In the genomic region with DNA sequence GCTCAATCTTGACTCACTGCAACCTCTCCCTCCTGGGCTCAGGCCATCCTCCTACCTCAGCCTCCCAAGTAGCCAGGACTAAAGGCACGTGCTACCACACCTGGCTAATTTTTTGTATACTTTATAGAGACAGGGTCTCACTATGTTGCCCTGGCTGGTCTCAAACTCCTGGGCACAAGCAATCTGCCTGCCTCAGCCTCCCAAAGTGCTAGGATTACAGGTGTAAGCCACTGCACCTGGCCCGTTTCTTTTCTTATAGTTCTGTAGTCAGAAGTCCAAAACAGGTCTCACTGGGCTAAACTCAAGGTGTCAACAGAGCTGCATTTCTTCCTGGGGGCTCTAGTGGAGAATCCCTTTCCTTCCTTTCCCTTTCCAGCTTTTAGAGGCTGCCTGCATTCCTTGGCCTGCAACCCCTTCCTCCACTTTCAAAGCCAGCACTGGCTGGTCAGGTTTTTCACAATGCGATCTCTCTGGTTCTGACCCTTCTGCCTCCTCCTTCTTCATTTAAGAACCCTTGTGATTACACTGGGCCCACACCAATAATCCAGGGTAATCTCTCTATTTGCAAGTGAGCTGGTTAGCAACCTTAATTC, we compare ENCODE assay signal across 11 cellular contexts. TPM values are rescaled to one million over a fixed set of nuclear protein-coding genes. Genes with fewer than 3 reads are reported as not detected.
DNase-seq lines count a peak whose midpoint lies in the region; ATAC-seq and TF ChIP-seq lines count a peak whose summit lies in the region.
"Had no signal": no experiment of that assay in that cellular context is flagged by ENCODE, and none has a peak within 500 bp of the region (broad histone marks: within the 10 kb centered on the region; RNA-seq: fewer than 3 reads in every experiment).

No MANE protein-coding gene starts in this region.

- no peak overlapping the region for H3K4me3 ChIP-seq in neural progenitor cell

- no peaks in the 10 kb centered on the region for H3K9me3 ChIP-seq in CD4-positive, alpha-beta T cell (ENCODE audit: control insufficient read depth, low read length)
- no peaks in the 10 kb centered on the region for H3K9me3 ChIP-seq in neural progenitor cell (ENCODE audit: low read depth)

- POLR2A ChIA-PET in CD4-positive, alpha-beta T cell (lab: Charles Lee) = interaction anchor here (1.1 to 25.5 kb wide), 9 partner anchors 6 to 77 kb away, joined by 3 to 1045 read pairs (median 102); a partner anchor contains a TSS

- no peaks in the 10 kb centered on the region for H3K79me2 ChIP-seq in neural progenitor cell (ENCODE audit: low read depth)

- H3K9me3 Mint-ChIP-seq in CD4-positive, alpha-beta T cell = no peaks in the 10 kb centered on the region
- H3K9me3 Mint-ChIP-seq in IgD-negative memory B cell = no peaks in the 10 kb centered on the region
- no peaks in the 10 kb centered on the region for H3K9me3 Mint-ChIP-seq in activated naive CD8-positive, alpha-beta T cell treated with anti-CD3 and anti-CD28 coated beads, Interleukin-2, amount 50 U/mL, for 24 hours
- no peaks in the 10 kb centered on the region for H3K9me3 Mint-ChIP-seq in neural progenitor cell

- H3K9ac ChIP-seq in neural progenitor cell = no peak overlapping the region
- H3K9ac ChIP-seq: KMS-11 had no signal

- peak overlapping the region; percentile 77 for H2AFZ ChIP-seq in neural progenitor cell (replicated peaks)

- H3K36me3 Mint-ChIP-seq in CD4-positive, alpha-beta T cell (ENCODE audit: low read depth) = peaks cover 75% of the 10 kb centered on the region
- peaks cover 1% of the 10 kb centered on the region for H3K36me3 Mint-ChIP-seq in IgD-negative memory B cell
- H3K36me3 Mint-ChIP-seq in activated naive CD8-positive, alpha-beta T cell treated with anti-CD3 and anti-CD28 coated beads, Interleukin-2, amount 50 U/mL, for 24 hours (ENCODE audit: low read depth) = no peaks in the 10 kb centered on the region
- no peaks in the 10 kb centered on the region for H3K36me3 Mint-ChIP-seq in neural progenitor cell

- H3K4me1 ChIP-seq in neural progenitor cell = no peaks in the 10 kb centered on the region

- no peaks in the 10 kb centered on the region for H3K27me3 ChIP-seq in CD4-positive, alpha-beta T cell (ENCODE audit: control insufficient read depth, insufficient read depth, low read length)
- H3K27me3 ChIP-seq in neural progenitor cell = no peaks in the 10 kb centered on the region

- H3K27ac Mint-ChIP-seq in CD4-positive, alpha-beta T cell = peak overlapping the region; percentile 97
- H3K27ac Mint-ChIP-seq in IgD-negative memory B cell = peak overlapping the region; percentile 88 to 98 (median 94)
- peak overlapping the region; percentile 57 for H3K27ac Mint-ChIP-seq in activated naive CD8-positive, alpha-beta T cell treated with anti-CD3 and anti-CD28 coated beads, Interleukin-2, amount 50 U/mL, for 24 hours
- H3K27ac Mint-ChIP-seq in neural progenitor cell = no peak overlapping the region

- peaks cover 16% of the 10 kb centered on the region for H3K27me3 Mint-ChIP-seq in CD4-positive, alpha-beta T cell
- H3K27me3 Mint-ChIP-seq in IgD-negative memory B cell (no peaks in the 10 kb centered on the region), neural progenitor cell (ENCODE audit: insufficient read depth, low read depth) (peaks cover 7% of the 10 kb centered on the region)
- H3K27me3 Mint-ChIP-seq in activated naive CD8-positive, alpha-beta T cell treated with anti-CD3 and anti-CD28 coated beads, Interleukin-2, amount 50 U/mL, for 24 hours = no peaks in the 10 kb centered on the region

- H3K36me3 ChIP-seq in neural progenitor cell = no peaks in the 10 kb centered on the region

- in situ Hi-C loops in G401 (cut with HindIII; ENCODE audit: low sequenced_read_pairs) = no loop called here

- TF ChIP-seq CTCF in CD4-positive, alpha-beta T cell (IDR thresholded peaks at IDR 0.05) = no peak
- TF ChIP-seq CTCF in neural progenitor cell (IDR thresholded peaks at IDR 0.05) = no peak

- H3F3A ChIP-seq in neural progenitor cell (ENCODE audit: low read depth) = peaks cover 4% of the 10 kb centered on the region

- no peak for ATAC-seq in CD4-positive, alpha-beta T cell (ENCODE audit: poor library complexity)
- no peak for ATAC-seq in activated naive CD8-positive, alpha-beta T cell treated with anti-CD3 and anti-CD28 coated beads, Interleukin-2, amount 50 U/mL, for 24 hours
- ATAC-seq in GM19463 (IDR thresholded peaks at IDR 0.05; ENCODE audit: unreplicated experiment) = no peak

- H3K4me1 Mint-ChIP-seq in CD4-positive, alpha-beta T cell (ENCODE audit: low read depth) = peaks cover 96% of the 10 kb centered on the region
- H3K4me1 Mint-ChIP-seq in IgD-negative memory B cell (peaks cover 53 to 68% (median 59%) of the 10 kb centered on the region in 3 donors), neural progenitor cell (peaks cover 11% of the 10 kb centered on the region)
- H3K4me1 Mint-ChIP-seq in activated naive CD8-positive, alpha-beta T cell treated with anti-CD3 and anti-CD28 coated beads, Interleukin-2, amount 50 U/mL, for 24 hours = peaks cover 76% of the 10 kb centered on the region

- DNase-seq in CD4-positive, alpha-beta T cell = peak in 1 of 10 experiments; percentile 32
- DNase-seq in activated naive CD8-positive, alpha-beta T cell treated with anti-CD3 and anti-CD28 coated beads, Interleukin-2, amount 50 U/mL, for 24 hours = no peak
- DNase-seq in neural progenitor cell (ENCODE audit: low spot score) (no peak), NCI-H2171 (lab: John Stamatoyannopoulos, UW) (no peak), G401 (ENCODE audit: low spot score) (no peak), HCEC 1CT (no peak)
- DNase-seq: COR-L47, NCI-H2107 had no signal

- no peaks in the 10 kb centered on the region for H4K20me1 ChIP-seq in neural progenitor cell (ENCODE audit: low read depth)

- CTCF ChIA-PET in CD4-positive, alpha-beta T cell (lab: Charles Lee) = interaction anchor here (0.7 kb wide), 1 partner anchor 88 kb away, joined by 3 read pairs; no protein-coding TSS in a partner anchor

- intact Hi-C loops in CD4-positive, alpha-beta T cell (cut with DNase I, micrococcal nuclease) = loop anchor here (5.0 kb wide), 2 partner anchors 52 to 62 kb away; no protein-coding TSS in a partner anchor

- peak overlapping the region; percentile 48 for H3K27ac ChIP-seq in CD4-positive, alpha-beta T cell (ENCODE audit: low read depth, low read length)
- H3K27ac ChIP-seq in neural progenitor cell = no peak overlapping the region
- H3K27ac ChIP-seq: KMS-11 had no signal

- H3K4me2 ChIP-seq in neural progenitor cell = no peak overlapping the region
- H3K4me2 ChIP-seq: KMS-11 had no signal

- peak overlapping the region; percentile 82 for H3K4me3 Mint-ChIP-seq in CD4-positive, alpha-beta T cell
- H3K4me3 Mint-ChIP-seq in IgD-negative memory B cell (peak overlapping the region in 2 of 4 donors; percentile 55 to 79), neural progenitor cell (no peak overlapping the region)
- H3K4me3 Mint-ChIP-seq in activated naive CD8-positive, alpha-beta T cell treated with anti-CD3 and anti-CD28 coated beads, Interleukin-2, amount 50 U/mL, for 24 hours = no peak overlapping the region

RNA-seq across cellular contexts. Expression of a gene that starts 16.3 kb away (rescaled TPM):
- total RNA-seq in CD4-positive, alpha-beta T cell = 1,000 to 10,000 TPM; 1,212 to 1,234 TPM
- polyA plus RNA-seq in IgD-negative memory B cell = 207 TPM
- 3.7 and 7.1 TPM in 2 replicates for total RNA-seq in neural progenitor cell (ENCODE audit: low replicate concordance)
- 9.2 and 13.4 TPM in 2 replicates for total RNA-seq in G401 (2014; rRNA removed; shearing (Covaris generic))

Comparison
In these comparisons a context has a peak if more than half of its experiments do, and no peak if none do; other contexts are left out.
1. RNA of a gene that starts 16.3 kb away (total RNA-seq): 1,212 to 1,234 TPM in CD4-positive, alpha-beta T cell; 9.2 to 13.4 TPM in G401 and 3.7 to 7.1 TPM in neural progenitor cell; every median in the first group is over 10 times any median in the second.